ENCODE assay signal across 24 cellular contexts in the genomic region with DNA sequence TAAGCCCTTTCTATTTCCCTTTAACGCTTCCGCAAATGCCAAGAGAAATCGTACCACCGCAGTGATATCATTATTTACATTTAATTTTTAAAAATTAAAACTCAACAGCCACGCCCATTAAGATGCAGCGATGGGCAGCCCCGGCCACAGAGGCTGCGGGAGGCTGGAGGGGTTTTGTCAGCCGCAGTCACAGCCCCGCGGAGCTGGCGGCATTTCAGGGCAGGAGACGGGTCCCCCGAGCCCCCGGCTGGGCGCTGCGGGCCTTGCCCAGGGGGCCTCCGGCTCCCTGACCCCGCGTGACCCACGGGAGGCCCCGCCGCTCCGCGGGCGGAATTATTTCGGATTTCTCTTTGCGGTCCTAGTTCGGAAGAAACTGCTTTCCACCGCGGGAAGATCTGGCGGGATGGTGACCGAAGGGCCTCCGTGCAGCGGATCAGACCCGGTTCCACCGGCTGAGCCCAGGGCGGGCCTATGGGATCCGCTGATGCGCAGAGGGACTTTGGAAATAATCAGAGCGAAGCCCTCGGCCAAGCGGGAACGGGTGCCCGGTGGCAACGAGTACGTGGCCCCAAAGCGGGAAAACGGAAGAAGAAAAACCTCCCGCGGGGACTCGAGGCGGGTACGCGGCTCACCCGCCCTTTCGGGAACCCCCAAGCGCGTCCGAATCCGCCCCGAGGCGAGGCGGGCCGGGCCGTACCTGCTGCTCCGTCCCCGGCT. TPM values are rescaled to one million over a fixed set of nuclear protein-coding genes. Genes with fewer than 3 reads are reported as not detected.
DNase-seq lines count a peak whose midpoint lies in the region; ATAC-seq lines count a peak whose summit lies in the region.
"Had no signal": no experiment of that assay in that cellular context is flagged by ENCODE, and none has a peak within 500 bp of the region (broad histone marks: within the 10 kb centered on the region; RNA-seq: fewer than 3 reads in every experiment).

No MANE protein-coding gene starts in this region.

- peak in 1 of 2 donors; percentile 25 for ATAC-seq in naive B cell (ENCODE audit: low read depth in 2 of 2)
- ATAC-seq in effector memory CD8-positive, alpha-beta T cell (replicated peaks) = no peak

- H3K27me3 Mint-ChIP-seq in activated naive CD4-positive, alpha-beta T cell treated with anti-CD3 and anti-CD28 coated beads, Interleukin-2, amount 10 ng/mL, durations not matched to agents 7 days and 5 days = peaks cover 59% of the 10 kb centered on the region
- peaks cover 60% of the 10 kb centered on the region for H3K27me3 Mint-ChIP-seq in dendritic cell treated with granulocyte-macrophage colony-stimulating factor and Interleukin-4, amounts not matched to agents 40 ng/mL and 50 ng/mL, for 4 days
- peaks cover 0 to 16% (median 12%) of the 10 kb centered on the region in 3 donors for H3K27me3 Mint-ChIP-seq in naive B cell
- H3K27me3 Mint-ChIP-seq in effector memory CD8-positive, alpha-beta T cell = no peaks in the 10 kb centered on the region
- H3K27me3 Mint-ChIP-seq in T-helper 2 cell treated with Interferon-gamma antibody and Interleukin-4, amounts not matched to agents 5 μg/mL and 100 μg/mL, for 36 hours (ENCODE audit: low read depth) = peaks cover 21% of the 10 kb centered on the region
- H3K27me3 Mint-ChIP-seq: central memory CD8-positive, alpha-beta T cell had no signal

- CTCF ChIA-PET in activated naive CD4-positive, alpha-beta T cell treated with anti-CD3 and anti-CD28 coated beads, Interleukin-2, amount 10 ng/mL, durations not matched to agents 7 days and 5 days (lab: Charles Lee) = no interaction called here

- H3K36me3 Mint-ChIP-seq in activated naive CD4-positive, alpha-beta T cell treated with anti-CD3 and anti-CD28 coated beads, Interleukin-2, amount 10 ng/mL, durations not matched to agents 7 days and 5 days = peaks cover 13% of the 10 kb centered on the region
- H3K36me3 Mint-ChIP-seq in dendritic cell treated with granulocyte-macrophage colony-stimulating factor and Interleukin-4, amounts not matched to agents 40 ng/mL and 50 ng/mL, for 4 days (ENCODE audit: low read depth) = peaks cover 45% of the 10 kb centered on the region
- peaks cover 22% of the 10 kb centered on the region in 2 donors for H3K36me3 Mint-ChIP-seq in naive B cell
- H3K36me3 Mint-ChIP-seq in effector memory CD8-positive, alpha-beta T cell (ENCODE audit: insufficient read depth) = peaks cover 2% of the 10 kb centered on the region
- H3K36me3 Mint-ChIP-seq in T-helper 2 cell treated with Interferon-gamma antibody and Interleukin-4, amounts not matched to agents 5 μg/mL and 100 μg/mL, for 36 hours (ENCODE audit: low read depth) = peaks cover 7% of the 10 kb centered on the region

- H3K9me3 Mint-ChIP-seq in activated naive CD4-positive, alpha-beta T cell treated with anti-CD3 and anti-CD28 coated beads, Interleukin-2, amount 10 ng/mL, durations not matched to agents 7 days and 5 days = no peaks in the 10 kb centered on the region
- no peaks in the 10 kb centered on the region for H3K9me3 Mint-ChIP-seq in dendritic cell treated with granulocyte-macrophage colony-stimulating factor and Interleukin-4, amounts not matched to agents 40 ng/mL and 50 ng/mL, for 4 days
- peaks cover 0 to 3% (median 0%) of the 10 kb centered on the region in 7 donors for H3K9me3 Mint-ChIP-seq in naive B cell
- no peaks in the 10 kb centered on the region for H3K9me3 Mint-ChIP-seq in effector memory CD8-positive, alpha-beta T cell
- H3K9me3 Mint-ChIP-seq in T-helper 2 cell treated with Interferon-gamma antibody and Interleukin-4, amounts not matched to agents 5 μg/mL and 100 μg/mL, for 36 hours = no peaks in the 10 kb centered on the region
- H3K9me3 Mint-ChIP-seq: central memory CD8-positive, alpha-beta T cell had no signal

- H3K27ac ChIP-seq in temporal lobe (ENCODE audit: low read depth, low read length) = peak overlapping the region; percentile 50
- H3K27ac ChIP-seq: prostate gland had no signal

- H3K27ac Mint-ChIP-seq in activated naive CD4-positive, alpha-beta T cell treated with anti-CD3 and anti-CD28 coated beads, Interleukin-2, amount 10 ng/mL, durations not matched to agents 7 days and 5 days = peak overlapping the region; percentile 19
- no peak overlapping the region for H3K27ac Mint-ChIP-seq in dendritic cell treated with granulocyte-macrophage colony-stimulating factor and Interleukin-4, amounts not matched to agents 40 ng/mL and 50 ng/mL, for 4 days
- peak overlapping the region in 2 of 6 donors; percentile 49 to 83 for H3K27ac Mint-ChIP-seq in naive B cell
- no peak overlapping the region for H3K27ac Mint-ChIP-seq in effector memory CD8-positive, alpha-beta T cell
- no peak overlapping the region for H3K27ac Mint-ChIP-seq in T-helper 2 cell treated with Interferon-gamma antibody and Interleukin-4, amounts not matched to agents 5 μg/mL and 100 μg/mL, for 36 hours

- intact Hi-C loops in dendritic cell treated with granulocyte-macrophage colony-stimulating factor and Interleukin-4, amounts not matched to agents 40 ng/mL and 50 ng/mL, for 4 days (cut with micrococcal nuclease) = no loop called here

- H3K4me1 Mint-ChIP-seq in activated naive CD4-positive, alpha-beta T cell treated with anti-CD3 and anti-CD28 coated beads, Interleukin-2, amount 10 ng/mL, durations not matched to agents 7 days and 5 days = no peaks in the 10 kb centered on the region
- no peaks in the 10 kb centered on the region for H3K4me1 Mint-ChIP-seq in dendritic cell treated with granulocyte-macrophage colony-stimulating factor and Interleukin-4, amounts not matched to agents 40 ng/mL and 50 ng/mL, for 4 days (ENCODE audit: low read depth)
- peaks cover 0 to 7% (median 0%) of the 10 kb centered on the region in 3 donors for H3K4me1 Mint-ChIP-seq in naive B cell
- H3K4me1 Mint-ChIP-seq in effector memory CD8-positive, alpha-beta T cell (ENCODE audit: low read depth in 2 of 2) = no peaks in the 10 kb centered on the region
- no peaks in the 10 kb centered on the region for H3K4me1 Mint-ChIP-seq in T-helper 2 cell treated with Interferon-gamma antibody and Interleukin-4, amounts not matched to agents 5 μg/mL and 100 μg/mL, for 36 hours (ENCODE audit: low read depth)
- H3K4me1 Mint-ChIP-seq: central memory CD8-positive, alpha-beta T cell had no signal

- no peak for DNase-seq in activated naive CD4-positive, alpha-beta T cell treated with anti-CD3 and anti-CD28 coated beads, Interleukin-2, amount 10 ng/mL, durations not matched to agents 7 days and 5 days
- DNase-seq in activated naive CD4-positive, alpha-beta T cell treated with anti-CD3 and anti-CD28 coated beads, Interleukin-2, amount 50 U/mL, for 16 hours = no peak
- DNase-seq in naive B cell (no peak), NCI-H2107 treated with DMSO at 0.1 percent for 48 hours (lab: John Stamatoyannopoulos, UW; ENCODE audit: unreplicated experiment) (no peak)
- DNase-seq in effector memory CD8-positive, alpha-beta T cell = no peak
- no peak for DNase-seq in T-helper 2 cell treated with Interferon-gamma antibody and Interleukin-4, amounts not matched to agents 5 μg/mL and 100 μg/mL, for 36 hours (ENCODE audit: low spot score)
- DNase-seq: ACHN; DMS53; effector CD4-positive, alpha-beta T cell; IMR-90; MG63; NCI-H1436 treated with DMSO at 0.1 percent for 48 hours; NCI-H82; SHP77 treated with DMSO at 0.1 percent for 48 hours; stimulated activated CD4-positive, alpha-beta T cell treated with anti-CD3 and anti-CD28 coated beads, Interleukin-4, amount 100 ng/mL, for 4 hours had no signal

- H3K4me3 Mint-ChIP-seq in activated naive CD4-positive, alpha-beta T cell treated with anti-CD3 and anti-CD28 coated beads, Interleukin-2, amount 10 ng/mL, durations not matched to agents 7 days and 5 days = no peak overlapping the region
- peak overlapping the region; percentile 23 for H3K4me3 Mint-ChIP-seq in dendritic cell treated with granulocyte-macrophage colony-stimulating factor and Interleukin-4, amounts not matched to agents 40 ng/mL and 50 ng/mL, for 4 days
- H3K4me3 Mint-ChIP-seq in naive B cell = peak overlapping the region; percentile 19 to 74 (median 48)
- no peak overlapping the region for H3K4me3 Mint-ChIP-seq in effector memory CD8-positive, alpha-beta T cell
- no peak overlapping the region for H3K4me3 Mint-ChIP-seq in T-helper 2 cell treated with Interferon-gamma antibody and Interleukin-4, amounts not matched to agents 5 μg/mL and 100 μg/mL, for 36 hours
- H3K4me3 Mint-ChIP-seq: central memory CD8-positive, alpha-beta T cell had no signal

RNA-seq across cellular contexts. Expression of gene NKX6-2, which starts 1.9 kb away (rescaled TPM):
- 1 to 10 TPM in 2 of 6 donors, not detected in 4; 1.6 TPM for polyA plus RNA-seq in naive B cell (ENCODE audit: low read depth in 6 of 6)
- total RNA-seq in temporal lobe = not detected
- total RNA-seq: fibroblast of lung; IMR-90; lung microvascular endothelial cell; subcutaneous adipose tissue; T-helper 1 cell treated with Interleukin-12 subunit alpha and Interleukin-12 subunit beta and Interleukin-4 antibody, amounts not matched to agents 30 ng/mL and 1 ng/mL, for 36 hours had no signal
- polyA plus RNA-seq: fibroblast of lung, IMR-90, keratinocyte had no signal

Comparison
In these comparisons a context has a peak if more than half of its experiments do, and no peak if none do; other contexts are left out.
1. H3K4me3 Mint-ChIP-seq: peak in dendritic cell treated with granulocyte-macrophage colony-stimulating factor and Interleukin-4, amounts not matched to agents 40 ng/mL and 50 ng/mL, for 4 days (single experiment) and naive B cell (8 of 8); none in activated naive CD4-positive, alpha-beta T cell treated with anti-CD3 and anti-CD28 coated beads, Interleukin-2, amount 10 ng/mL, durations not matched to agents 7 days and 5 days (single experiment), effector memory CD8-positive, alpha-beta T cell (0 of 2) and T-helper 2 cell treated with Interferon-gamma antibody and Interleukin-4, amounts not matched to agents 5 μg/mL and 100 μg/mL, for 36 hours (single experiment).